8 cellular contexts compared by ENCODE assay signal in the genomic region with DNA sequence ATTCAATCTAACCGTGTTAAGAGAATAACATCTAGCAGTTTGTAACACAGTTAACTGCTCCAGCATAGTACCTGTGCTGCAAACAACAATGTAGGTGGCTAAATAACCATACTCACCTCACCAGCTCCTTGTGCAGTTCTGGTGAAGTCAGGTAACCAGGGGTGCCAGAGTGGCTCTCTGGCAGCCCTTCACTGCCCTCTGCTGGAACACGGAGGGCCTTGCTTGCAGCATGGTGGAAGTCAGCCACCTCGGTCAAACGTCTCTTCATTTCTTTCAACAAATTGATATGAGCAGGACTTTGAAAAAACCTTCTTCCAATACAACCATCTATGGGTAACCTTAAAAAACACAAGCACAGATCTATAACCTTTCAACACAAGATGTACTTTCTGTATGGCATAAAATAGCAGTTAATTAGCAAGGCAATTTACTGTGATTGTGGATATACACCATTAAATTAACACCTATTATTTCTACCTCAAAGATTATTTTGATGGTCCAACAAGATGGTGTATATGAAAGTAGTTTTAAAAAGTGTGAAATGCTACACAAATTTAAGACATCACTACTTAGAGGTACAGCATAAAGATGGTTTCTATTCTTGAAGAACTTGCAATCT. TPM values are rescaled to one million over a fixed set of nuclear protein-coding genes. Genes with fewer than 3 reads are reported as not detected.
DNase-seq lines count a peak whose midpoint lies in the region; ATAC-seq and TF ChIP-seq lines count a peak whose summit lies in the region.

No MANE protein-coding gene starts in this region.

- H3K27me3 ChIP-seq in PC-9 (ENCODE audit: insufficient read depth, low read depth): no peaks in the 10 kb centered on the region

- CTCF ChIA-PET in PC-9 (lab: Charles Lee): no interaction called here

- H3K27ac ChIP-seq in PC-9: no peak overlapping the region

- DNase-seq in NCI-H524 (lab: John Stamatoyannopoulos, UW): peak; percentile 6 to 51
- no peak for DNase-seq in NCI-H524 treated with DMSO at 0.1 percent for 48 hours (lab: John Stamatoyannopoulos, UW)
- peak; percentile 28 to 62 for DNase-seq in PC-9
- DNase-seq in activated T-cell treated with anti-CD3 and anti-CD28 coated beads, Interleukin-2, amount 50 U/mL, for 48 hours: peak; percentile 66 to 74
- peak; percentile 24 to 74 for DNase-seq in foreskin fibroblast
- DNase-seq in renal cortical epithelial cell (ENCODE audit: low read depth): peak; percentile 40

- no peaks in the 10 kb centered on the region for H3K9me2 ChIP-seq in PC-9 (ENCODE audit: insufficient read depth)

- TF ChIP-seq CTCF in PC-9 (conservative IDR thresholded peaks at IDR 0.05) (peak; percentile 85), foreskin fibroblast (IDR thresholded peaks at IDR 0.05; ENCODE audit: low read depth, low read length) (peak; percentile 93)

- intact Hi-C loops in PC-9 (cut with micrococcal nuclease; ENCODE audit: unreplicated experiment): loop anchor here (10.0 kb wide), 1 partner anchor 744 kb away; a partner anchor contains a TSS

- peaks cover 29% of the 10 kb centered on the region for H3K36me3 ChIP-seq in PC-9 (ENCODE audit: low read depth)

- BruUV-seq in PC-9 (replicated peaks; lab: Mats Ljungman, UMichigan): no TSS peak

- no peaks in the 10 kb centered on the region for H3F3A ChIP-seq in PC-9 (ENCODE audit: insufficient read depth, low read depth)

- H3K4me3 ChIP-seq in PC-9 (no peak overlapping the region), foreskin fibroblast (ENCODE audit: low read depth in 1 of 2, low read length in 2 of 2) (no peak overlapping the region)

- H2AFZ ChIP-seq in PC-9: no peak overlapping the region

- H3K9me3 ChIP-seq in PC-9 (ENCODE audit: insufficient read depth, low read depth): no peaks in the 10 kb centered on the region

- POLR2A ChIA-PET in PC-9 (lab: Charles Lee; ENCODE audit: unreplicated experiment): no interaction called here

- H4K20me1 ChIP-seq in PC-9 (ENCODE audit: insufficient read depth): no peaks in the 10 kb centered on the region

- peak; percentile 88 for ATAC-seq in HG03280 (IDR thresholded peaks at IDR 0.05; ENCODE audit: unreplicated experiment)
- ATAC-seq in GM18870 (IDR thresholded peaks at IDR 0.05; ENCODE audit: unreplicated experiment): no peak

- H3K79me2 ChIP-seq in PC-9 (ENCODE audit: low read depth): no peaks in the 10 kb centered on the region

- no peak overlapping the region for H3K4me2 ChIP-seq in PC-9

- no peaks in the 10 kb centered on the region for H3K4me1 ChIP-seq in PC-9 (replicated peaks; ENCODE audit: insufficient read depth)

RNA-seq across cellular contexts. Expression of a gene that starts 56.6 kb away (rescaled TPM):
- total RNA-seq in PC-9 (2021) (16.7 and 19.5 TPM in 2 replicates), renal cortical epithelial cell (21.9 and 44.0 TPM in 2 replicates)
